7 cellular contexts compared by ENCODE assay signal in the genomic region with DNA sequence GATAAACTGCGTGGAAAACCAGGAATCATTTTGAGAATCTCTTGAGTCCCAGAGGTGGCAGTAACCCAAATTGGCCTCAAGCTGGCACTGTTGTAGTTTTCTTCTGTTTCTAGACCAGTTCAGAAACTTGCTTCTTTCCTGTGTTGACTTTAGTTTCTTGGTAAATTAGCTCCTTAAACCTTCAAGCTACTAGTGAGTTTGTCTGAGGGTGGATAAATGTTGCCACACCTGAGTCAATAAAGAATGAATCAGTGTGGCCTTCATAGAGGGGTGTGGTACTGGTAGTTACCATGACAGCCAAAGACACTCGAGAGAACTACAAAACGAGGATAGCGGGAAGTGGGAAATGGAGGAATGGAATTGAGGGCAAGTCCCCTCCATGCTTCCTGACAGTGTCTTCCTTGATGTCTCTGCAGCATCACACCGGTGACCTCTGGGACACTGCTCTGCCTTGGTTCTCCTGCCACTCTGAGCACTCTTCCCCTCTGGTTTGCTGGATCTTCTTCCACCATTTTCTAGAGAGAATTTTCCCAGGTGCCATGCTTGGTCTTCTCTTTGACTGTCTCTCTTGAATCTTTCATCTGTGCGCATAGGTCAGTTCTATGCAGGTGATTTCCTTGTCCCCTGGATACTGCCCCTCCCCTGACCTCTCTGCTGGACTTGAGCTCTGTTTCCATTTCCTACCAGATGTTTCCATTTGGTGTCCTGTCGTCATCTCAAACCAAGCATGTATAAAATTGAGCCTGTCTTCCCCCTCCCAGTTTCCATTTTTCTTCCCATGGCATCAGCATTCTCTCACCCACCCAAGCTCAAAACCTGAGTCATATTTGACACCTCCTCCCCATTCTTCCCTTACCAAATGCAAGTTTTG. TPM values are rescaled to one million over a fixed set of nuclear protein-coding genes. Genes with fewer than 3 reads are reported as not detected.
A peak's percentile ranks its signal among the peaks of the same experiment; 100 is the strongest.
DNase-seq lines count a peak whose midpoint lies in the region; FAIRE-seq and TF ChIP-seq lines count a peak whose summit lies in the region.

No MANE protein-coding gene starts in this region.

- TF ChIP-seq CTCF in HL-60 (IDR thresholded peaks at IDR 0.05; ENCODE audit: insufficient read depth, low read length) (peak; percentile 97), WERI-Rb-1 (IDR thresholded peaks at IDR 0.05; ENCODE audit: low read depth, low read length) (peak; percentile 77)

- no peak overlapping the region for H3K4me3 ChIP-seq in HL-60 (replicated peaks; ENCODE audit: insufficient read depth, low read length)
- H3K4me3 ChIP-seq in WERI-Rb-1 (ENCODE audit: low read depth, low read length) = no peak overlapping the region

- H3K9me3 ChIP-seq in WERI-Rb-1 (ENCODE audit: severe bottlenecking) = no peaks in the 10 kb centered on the region

- no peaks in the 10 kb centered on the region for H3K36me3 ChIP-seq in WERI-Rb-1

- no peaks in the 10 kb centered on the region for H3K27me3 ChIP-seq in HL-60 (ENCODE audit: insufficient read depth, poor library complexity, severe bottlenecking)
- no peaks in the 10 kb centered on the region for H3K27me3 ChIP-seq in WERI-Rb-1 (ENCODE audit: insufficient read depth, low read depth, severe bottlenecking)

- no peak overlapping the region for H3K27ac ChIP-seq in HL-60 (replicated peaks)
- no peak overlapping the region for H3K27ac ChIP-seq in WERI-Rb-1

- peak; percentile 85 for DNase-seq in DMS53 (lab: John Stamatoyannopoulos, UW)
- DNase-seq in HL-60 (ENCODE audit: low read depth in 1 of 2, low spot score in 1 of 2) = peak in 1 of 2 experiments; percentile 25
- peak; percentile 25 for DNase-seq in WERI-Rb-1
- peak; percentile 41 for DNase-seq in glomerular visceral epithelial cell (ENCODE audit: extremely low spot score)
- peak; percentile 49 for DNase-seq in superior temporal gyrus (ENCODE audit: extremely low spot score)
- no peak for DNase-seq in frontal cortex (ENCODE audit: low spot score in 2 of 2)
- no peak for DNase-seq in stimulated activated naive CD4-positive, alpha-beta T cell treated with Interleukin-2 at 50 U/mL for 16 hours (lab: John Stamatoyannopoulos, UW)

- FAIRE-seq in frontal cortex (lab: Jason Lieb, UNC) = no peak

RNA-seq across cellular contexts. Expression of a gene that starts 7.2 kb away (rescaled TPM):
- 3.7 TPM for total RNA-seq in frontal cortex

RNA-seq across cellular contexts. Expression of a gene that starts 27.2 kb away (rescaled TPM):
- under 0.01 TPM for total RNA-seq in frontal cortex

RNA-seq across cellular contexts. Expression of a gene that starts 42.9 kb away (rescaled TPM):
- 2.0 TPM for total RNA-seq in frontal cortex

RNA-seq across cellular contexts. Expression of a gene that starts 45.6 kb away (rescaled TPM):
- total RNA-seq in frontal cortex = 11.8 TPM

RNA-seq across cellular contexts. Expression of a gene that starts 55.5 kb away (rescaled TPM):
- 69.3 TPM for total RNA-seq in frontal cortex

Comparison
In these comparisons a context has a peak if more than half of its experiments do, and no peak if none do; other contexts are left out.
1. DNase-seq: peak in DMS53 (single experiment), WERI-Rb-1 (single experiment), glomerular visceral epithelial cell (single experiment) and superior temporal gyrus (single experiment); none in frontal cortex (0 of 2) and stimulated activated naive CD4-positive, alpha-beta T cell treated with Interleukin-2 at 50 U/mL for 16 hours (single experiment).